Comparison of ENCODE assay signal across 29 cellular contexts in the genomic region with DNA sequence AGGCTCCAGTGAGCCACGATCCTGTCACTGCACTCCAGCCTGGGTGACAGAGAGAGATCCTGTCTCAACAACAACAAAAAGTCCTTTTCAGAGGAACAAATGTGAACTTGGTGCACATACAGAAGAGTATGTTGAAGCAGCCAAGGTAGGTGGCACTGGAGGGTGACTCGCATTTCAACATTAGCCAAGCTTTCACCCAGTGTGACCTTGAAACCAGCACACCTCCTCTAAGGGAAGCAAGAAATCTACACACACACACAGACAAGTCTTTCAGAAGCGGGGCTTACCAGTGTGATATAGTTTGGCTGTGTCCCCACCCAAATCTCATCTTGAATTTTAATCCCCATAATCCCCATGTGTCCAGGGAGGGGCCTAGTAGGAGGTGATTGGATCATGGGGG.
"Had no signal": no experiment of that assay in that cellular context is flagged by ENCODE, and none has a peak within 500 bp of the region (broad histone marks: within the 10 kb centered on the region; RNA-seq: fewer than 3 reads in every experiment).

No MANE protein-coding gene starts in this region.

- H3K36me3 Mint-ChIP-seq: natural killer cell; neural progenitor cell; stimulated activated effector memory CD8-positive, alpha-beta T cell treated with anti-CD3 and anti-CD28 coated beads, Interleukin-12 subunit alpha, Interleukin-12 subunit beta, amount 100 ng/mL, for 72 hours; stimulated activated naive B cell treated with anti-CD40 and anti-IgM and Interleukin-4, amounts not matched to agents 10 μg/mL and 1 μg/mL and 100 μg/mL, for 72 hours had no signal

- H3K36me3 ChIP-seq: neural progenitor cell, ovary, right lobe of liver, sigmoid colon, suprapubic skin, tibial artery, transverse colon, upper lobe of right lung, uterus had no signal

- DNase-seq: natural killer cell; occipital lobe; ovary; posterior cingulate gyrus; psoas muscle; right cardiac atrium; right lobe of liver; sigmoid colon; small intestine; stimulated activated CD4-positive, alpha-beta T cell treated with anti-CD3 and anti-CD28 coated beads, Interleukin-15, amount 100 ng/mL, for 24 hours; stimulated activated CD4-positive, alpha-beta T cell treated with anti-CD3 and anti-CD28 coated beads, Interleukin-2, amount 100 ng/mL, for 24 hours; stimulated activated CD4-positive, alpha-beta T cell treated with anti-CD3 and anti-CD28 coated beads, Interleukin-2, amount 100 ng/mL, for 48 hours; stimulated activated CD4-positive, alpha-beta T cell treated with anti-CD3 and anti-CD28 coated beads, Interleukin-4, amount 100 ng/mL, for 24 hours; stimulated activated naive B cell treated with anti-CD40 and anti-IgM and Interleukin-4, amounts not matched to agents 10 μg/mL and 1 μg/mL and 100 μg/mL, for 72 hours; stimulated activated naive CD4-positive, alpha-beta T cell treated with Interleukin-2 at 50 U/mL for 16 hours; stimulated activated naive CD8-positive, alpha-beta T cell treated with anti-CD3 and anti-CD28 coated beads, Interleukin-15, amount 100 ng/mL, for 72 hours; substantia nigra; testis; tibial artery; transverse colon; upper lobe of right lung; uterus had no signal

- ATAC-seq: natural killer cell; psoas muscle; right lobe of liver; stimulated activated effector memory CD8-positive, alpha-beta T cell treated with anti-CD3 and anti-CD28 coated beads, Interleukin-12 subunit alpha, Interleukin-12 subunit beta, amount 100 ng/mL, for 72 hours; stimulated activated naive B cell treated with anti-CD40 and anti-IgM and Interleukin-4, amounts not matched to agents 10 μg/mL and 1 μg/mL and 100 μg/mL, for 72 hours; stimulated activated naive CD8-positive, alpha-beta T cell treated with anti-CD3 and anti-CD28 coated beads, Interleukin-15, amount 100 ng/mL, for 72 hours; upper lobe of right lung had no signal

- H3K27me3 ChIP-seq: neural progenitor cell, ovary, right lobe of liver, sigmoid colon, suprapubic skin, testis, tibial artery, transverse colon, upper lobe of right lung, uterus had no signal

- H3K4me3 Mint-ChIP-seq: natural killer cell; nephron; neural progenitor cell; stimulated activated effector memory CD8-positive, alpha-beta T cell treated with anti-CD3 and anti-CD28 coated beads, Interleukin-12 subunit alpha, Interleukin-12 subunit beta, amount 100 ng/mL, for 72 hours; stimulated activated naive B cell treated with anti-CD40 and anti-IgM and Interleukin-4, amounts not matched to agents 10 μg/mL and 1 μg/mL and 100 μg/mL, for 72 hours; stimulated activated naive CD8-positive, alpha-beta T cell treated with anti-CD3 and anti-CD28 coated beads, Interleukin-15, amount 100 ng/mL, for 72 hours; type B pancreatic cell had no signal

- H3K27me3 Mint-ChIP-seq: progenitor cell of endocrine pancreas; stimulated activated naive B cell treated with anti-CD40 and anti-IgM and Interleukin-4, amounts not matched to agents 10 μg/mL and 1 μg/mL and 100 μg/mL, for 72 hours; stimulated activated naive CD8-positive, alpha-beta T cell treated with anti-CD3 and anti-CD28 coated beads, Interleukin-15, amount 100 ng/mL, for 72 hours; type B pancreatic cell had no signal

- H3K9me3 ChIP-seq: ovary, psoas muscle, right lobe of liver, sigmoid colon, suprapubic skin, testis, tibial artery, transverse colon, upper lobe of right lung, uterus had no signal

- H3K27ac ChIP-seq: neural progenitor cell, ovary, parathyroid adenoma, psoas muscle, right lobe of liver, sigmoid colon, suprapubic skin, testis, tibial artery, transverse colon, upper lobe of right lung, uterus had no signal

- H3K4me1 Mint-ChIP-seq: natural killer cell; neural progenitor cell; stimulated activated effector memory CD8-positive, alpha-beta T cell treated with anti-CD3 and anti-CD28 coated beads, Interleukin-12 subunit alpha, Interleukin-12 subunit beta, amount 100 ng/mL, for 72 hours; stimulated activated naive B cell treated with anti-CD40 and anti-IgM and Interleukin-4, amounts not matched to agents 10 μg/mL and 1 μg/mL and 100 μg/mL, for 72 hours; stimulated activated naive CD8-positive, alpha-beta T cell treated with anti-CD3 and anti-CD28 coated beads, Interleukin-15, amount 100 ng/mL, for 72 hours had no signal

- FAIRE-seq: small intestine had no signal

- H3K4me3 ChIP-seq: neural progenitor cell, ovary, psoas muscle, right lobe of liver, sigmoid colon, suprapubic skin, testis, tibial artery, transverse colon, upper lobe of right lung, uterus had no signal

- H3K27ac Mint-ChIP-seq: natural killer cell; nephron; neural progenitor cell; progenitor cell of endocrine pancreas; stimulated activated effector memory CD8-positive, alpha-beta T cell treated with anti-CD3 and anti-CD28 coated beads, Interleukin-12 subunit alpha, Interleukin-12 subunit beta, amount 100 ng/mL, for 72 hours; stimulated activated naive B cell treated with anti-CD40 and anti-IgM and Interleukin-4, amounts not matched to agents 10 μg/mL and 1 μg/mL and 100 μg/mL, for 72 hours; stimulated activated naive CD8-positive, alpha-beta T cell treated with anti-CD3 and anti-CD28 coated beads, Interleukin-15, amount 100 ng/mL, for 72 hours; type B pancreatic cell had no signal

- H3K9me3 Mint-ChIP-seq: nephron, neural progenitor cell, type B pancreatic cell had no signal
